ENCODE assay signal across 23 cellular contexts in the genomic region with DNA sequence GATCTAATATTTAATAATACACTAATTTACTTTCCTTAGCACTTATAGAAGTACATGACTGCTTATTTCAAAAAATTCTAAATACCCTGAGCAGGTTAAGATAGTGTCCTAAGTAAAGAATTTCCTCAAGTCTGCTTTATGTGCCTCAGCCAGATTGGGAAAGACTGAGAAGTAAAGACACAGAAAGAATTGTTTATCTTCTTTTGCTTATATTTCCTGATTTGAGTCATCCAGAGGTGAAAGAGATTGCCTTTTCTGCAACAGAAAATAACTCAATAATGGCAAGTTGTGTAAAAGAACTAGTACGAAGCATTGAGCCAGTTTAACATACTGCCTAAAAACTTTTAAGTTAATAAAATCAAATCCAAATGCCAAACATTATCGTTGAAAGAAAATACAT. TPM values are rescaled to one million over a fixed set of nuclear protein-coding genes. Genes with fewer than 3 reads are reported as not detected.
A peak's percentile ranks its signal among the peaks of the same experiment; 100 is the strongest.
DNase-seq lines count a peak whose midpoint lies in the region; ATAC-seq and TF ChIP-seq lines count a peak whose summit lies in the region.
"Had no signal": no experiment of that assay in that cellular context is flagged by ENCODE, and none has a peak within 500 bp of the region (broad histone marks: within the 10 kb centered on the region; RNA-seq: fewer than 3 reads in every experiment).

No MANE protein-coding gene starts in this region.

- H3K18ac ChIP-seq in mesenchymal stem cell (ENCODE audit: low read depth in 1 of 2, low read length in 2 of 2), result no peak overlapping the region

- no peak overlapping the region for H3K9ac ChIP-seq in mesenchymal stem cell (ENCODE audit: low read length)

- 53% methylated on average over 2 of the region's 2 CpGs for WGBS in mesenchymal stem cell

- TF ChIP-seq CTCF in epithelial cell of esophagus (IDR thresholded peaks at IDR 0.05; ENCODE audit: insufficient read depth, low read depth, low read length, missing control alignments), result no peak
- no peak for TF ChIP-seq CTCF in lower lobe of right lung (IDR thresholded peaks at IDR 0.05)

- DNase-seq in COLO829 (ENCODE audit: low spot score) (peak; percentile 4), amniotic epithelial cell (ENCODE audit: low read depth) (peak; percentile 59), epithelial cell of esophagus (ENCODE audit: low read depth) (peak; percentile 30), mesenchymal stem cell (peak; percentile 73), lower lobe of right lung (no peak), left cardiac atrium (no peak), hippocampal formation (lab: John Stamatoyannopoulos, UW) (no peak)
- DNase-seq: Calu3; CD8-positive, alpha-beta T cell; GOT3; KBM-7; MV-4-11; NCI-H1105; NCI-H1436 treated with DMSO at 0.1 percent for 48 hours; NCI-H187 treated with DMSO at 0.1 percent for 48 hours; NCI-H2171 treated with DMSO at 0.1 percent for 48 hours; NCI-H524; NCI-H748 treated with DMSO at 0.1 percent for 48 hours; SJCRH30 had no signal

- H4K8ac ChIP-seq in mesenchymal stem cell (ENCODE audit: low read length), result no peak overlapping the region

- H3K27ac ChIP-seq in mesenchymal stem cell (ENCODE audit: low read length, poor library complexity, severe bottlenecking), result no peak overlapping the region
- no peak overlapping the region for H3K27ac ChIP-seq in lower lobe of right lung
- H3K27ac ChIP-seq: 22Rv1, C4-2B, SJCRH30 had no signal

- H3K4me2 ChIP-seq in mesenchymal stem cell (ENCODE audit: low read length, poor library complexity, severe bottlenecking), result no peak overlapping the region

- H4K91ac ChIP-seq in mesenchymal stem cell (ENCODE audit: low read length), result no peak overlapping the region

- no peak for ATAC-seq in lower lobe of right lung
- no peak for ATAC-seq in left cardiac atrium
- ATAC-seq: CD8-positive, alpha-beta T cell; Right ventricle myocardium inferior had no signal

- intact Hi-C loops in lower lobe of right lung (cut with DNase I), result no loop called here
- intact Hi-C loops in left cardiac atrium (cut with DNase I), result no loop called here

- no peak overlapping the region for H2AFZ ChIP-seq in mesenchymal stem cell (ENCODE audit: low read depth, low read length)

- no peak overlapping the region for H2BK15ac ChIP-seq in mesenchymal stem cell (ENCODE audit: low read depth, poor library complexity, severe bottlenecking)

- H2BK120ac ChIP-seq in mesenchymal stem cell (ENCODE audit: low read depth, low read length), result no peak overlapping the region

- H2AK5ac ChIP-seq in mesenchymal stem cell (ENCODE audit: low read length, severe bottlenecking), result no peak overlapping the region

- H3K9me3 ChIP-seq in mesenchymal stem cell (ENCODE audit: control insufficient read depth, low read length), result no peaks in the 10 kb centered on the region
- no peaks in the 10 kb centered on the region for H3K9me3 ChIP-seq in lower lobe of right lung
- H3K9me3 ChIP-seq: HAP-1, SJCRH30 had no signal

- H3K36me3 ChIP-seq in mesenchymal stem cell (ENCODE audit: control insufficient read depth in 1 of 2, insufficient read depth in 2 of 2, low read depth in 1 of 2, low read length in 2 of 2), result peaks cover 4 to 50% of the 10 kb centered on the region in 2 experiments
- H3K36me3 ChIP-seq in lower lobe of right lung, result peaks cover 35% of the 10 kb centered on the region

- H3K4me1 ChIP-seq in mesenchymal stem cell (ENCODE audit: control insufficient read depth, insufficient read depth, low read depth, low read length) (no peaks in the 10 kb centered on the region), lower lobe of right lung (no peaks in the 10 kb centered on the region)
- H3K4me1 ChIP-seq: HAP-1, SJCRH30 had no signal

- H3K4me3 ChIP-seq in epithelial cell of esophagus (ENCODE audit: low read length) (no peak overlapping the region), mesenchymal stem cell (ENCODE audit: insufficient read depth in 1 of 2, low read depth in 1 of 2, low read length in 2 of 2) (no peak overlapping the region), lower lobe of right lung (no peak overlapping the region)
- H3K4me3 ChIP-seq: HAP-1, SJCRH30 had no signal

- no peak overlapping the region for H3K14ac ChIP-seq in mesenchymal stem cell (ENCODE audit: low read length in 2 of 2)

- no peak overlapping the region for H3K23ac ChIP-seq in mesenchymal stem cell (ENCODE audit: low read length in 2 of 2)

- no peak overlapping the region for H3K4ac ChIP-seq in mesenchymal stem cell (ENCODE audit: low read depth in 1 of 2, low read length in 2 of 2)

- H2BK5ac ChIP-seq in mesenchymal stem cell (ENCODE audit: low read depth, low read length, poor library complexity, severe bottlenecking), result no peak overlapping the region

- no peak overlapping the region for H2BK12ac ChIP-seq in mesenchymal stem cell (ENCODE audit: low read length in 2 of 2)

- H3K27me3 ChIP-seq in mesenchymal stem cell (ENCODE audit: control insufficient read depth in 1 of 2, insufficient read depth in 1 of 2, low read length in 2 of 2) (no peaks in the 10 kb centered on the region), lower lobe of right lung (ENCODE audit: low read depth) (no peaks in the 10 kb centered on the region)
- H3K27me3 ChIP-seq: SJCRH30 had no signal

- H3K79me1 ChIP-seq in mesenchymal stem cell (replicated peaks; ENCODE audit: low read length, poor library complexity, severe bottlenecking), result no peaks in the 10 kb centered on the region

RNA-seq across cellular contexts. Expression of gene NAF1, which starts 45.0 kb away (rescaled TPM):
- polyA plus RNA-seq in mesenchymal stem cell (2013, experiment 1 of 2), result 9.7 TPM
- polyA plus RNA-seq in mesenchymal stem cell (2013, experiment 2 of 2), result 10.4 TPM
- total RNA-seq in lower lobe of right lung, result 19.6 TPM
- total RNA-seq in left cardiac atrium, result 10 to 100 TPM in 1 of 2 donors, 1 to 10 TPM in 1; 9.9 to 14.5 TPM

Comparison
In these comparisons a context has a peak if more than half of its experiments do, and no peak if none do; other contexts are left out.
1. DNase-seq: peak in COLO829 (single experiment), amniotic epithelial cell (single experiment), epithelial cell of esophagus (single experiment) and mesenchymal stem cell (single experiment); none in lower lobe of right lung (single experiment), left cardiac atrium (single experiment) and hippocampal formation (0 of 2).